ENCODE assay signal across 30 cellular contexts in the genomic region with DNA sequence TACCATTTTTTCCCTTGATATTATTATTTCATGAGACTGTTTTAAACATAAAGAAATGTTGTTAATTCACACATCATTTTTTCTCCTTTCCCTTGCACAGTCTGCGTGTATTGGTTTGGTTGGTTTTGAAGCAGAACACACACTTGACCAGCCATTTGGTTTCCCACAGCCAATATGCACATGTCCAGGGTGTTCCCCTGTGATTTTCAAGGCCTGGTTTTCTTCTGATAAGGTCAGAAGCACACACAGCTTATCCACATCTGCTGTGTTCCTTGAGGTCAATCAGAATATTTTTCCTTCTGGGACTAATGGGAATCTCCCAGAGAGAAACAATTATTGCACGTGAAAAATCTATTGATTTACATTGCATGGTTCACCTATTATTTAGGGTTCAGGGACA.
"Had no signal": no experiment of that assay in that cellular context is flagged by ENCODE, and none has a peak within 500 bp of the region (broad histone marks: within the 10 kb centered on the region; RNA-seq: fewer than 3 reads in every experiment).

No MANE protein-coding gene starts in this region.

- H3K4me1 ChIP-seq: left lung, neural progenitor cell, right atrium auricular region, right lobe of liver, tibial nerve, uterus had no signal

- H3K36me3 ChIP-seq: left lung, neural progenitor cell, neutrophil, right atrium auricular region, right lobe of liver, tibial nerve, uterus had no signal

- ATAC-seq: left colon; left lung; natural killer cell; right lobe of liver; stimulated activated memory B cell treated with anti-CD40 and anti-IgM and Interleukin-4, amounts not matched to agents 10 μg/mL and 1 μg/mL and 100 μg/mL, for 72 hours; stimulated activated naive CD8-positive, alpha-beta T cell treated with anti-CD3 and anti-CD28 coated beads, Interleukin-15, amount 100 ng/mL, for 72 hours had no signal

- H3K27ac ChIP-seq: left lung, neural progenitor cell, neutrophil, right atrium auricular region, right lobe of liver, tibial nerve, uterus had no signal

- H3K27me3 Mint-ChIP-seq: stimulated activated memory B cell treated with anti-CD40 and anti-IgM and Interleukin-4, amounts not matched to agents 10 μg/mL and 1 μg/mL and 100 μg/mL, for 72 hours; stimulated activated naive CD8-positive, alpha-beta T cell treated with anti-CD3 and anti-CD28 coated beads, Interleukin-15, amount 100 ng/mL, for 72 hours had no signal

- H3K36me3 Mint-ChIP-seq: immature natural killer cell; mesothelial cell of epicardium; naive B cell; natural killer cell; neural progenitor cell; stimulated activated memory B cell treated with anti-CD40 and anti-IgM and Interleukin-4, amounts not matched to agents 10 μg/mL and 1 μg/mL and 100 μg/mL, for 72 hours; type B pancreatic cell had no signal

- FAIRE-seq: islet of Langerhans, kidney had no signal

- H3K4me1 Mint-ChIP-seq: immature natural killer cell; mesothelial cell of epicardium; naive B cell; natural killer cell; stimulated activated memory B cell treated with anti-CD40 and anti-IgM and Interleukin-4, amounts not matched to agents 10 μg/mL and 1 μg/mL and 100 μg/mL, for 72 hours; stimulated activated naive CD8-positive, alpha-beta T cell treated with anti-CD3 and anti-CD28 coated beads, Interleukin-15, amount 100 ng/mL, for 72 hours had no signal

- H3K4me3 ChIP-seq: left lung, lung, neural progenitor cell, right atrium auricular region, right lobe of liver, smooth muscle cell, tibial nerve, uterus had no signal

- DNase-seq: hypothalamus; immature natural killer cell; kidney; left colon; left lung; mesendoderm; naive B cell; natural killer cell; nephron progenitor cell; occipital lobe; right lobe of liver; stimulated activated CD4-positive, alpha-beta T cell treated with anti-CD3 and anti-CD28 coated beads, Interleukin-1b, Interleukin-23, amount 100 ng/mL, for 48 hours; stimulated activated CD4-positive, alpha-beta T cell treated with anti-CD3 and anti-CD28 coated beads, Interleukin-2, amount 100 ng/mL, for 48 hours; stimulated activated CD4-positive, alpha-beta T cell treated with anti-CD3 and anti-CD28 coated beads, Interleukin-4, amount 100 ng/mL, for 4 hours; stimulated activated CD8-positive, alpha-beta memory T cell treated with anti-CD3 and anti-CD28 coated beads, Interleukin-4, amount 100 ng/mL, for 48 hours; stimulated activated naive CD4-positive, alpha-beta T cell treated with Interleukin-2 at 50 U/mL for 16 hours; stimulated activated naive CD8-positive, alpha-beta T cell treated with anti-CD3 and anti-CD28 coated beads, Interleukin-15, amount 100 ng/mL, for 72 hours; substantia nigra; uterus had no signal

- H3K27ac Mint-ChIP-seq: immature natural killer cell; mesothelial cell of epicardium; naive B cell; natural killer cell; nephron progenitor cell; neural progenitor cell; progenitor cell of endocrine pancreas; stimulated activated memory B cell treated with anti-CD40 and anti-IgM and Interleukin-4, amounts not matched to agents 10 μg/mL and 1 μg/mL and 100 μg/mL, for 72 hours; stimulated activated naive CD8-positive, alpha-beta T cell treated with anti-CD3 and anti-CD28 coated beads, Interleukin-15, amount 100 ng/mL, for 72 hours; type B pancreatic cell had no signal

- H3K9me3 ChIP-seq: left lung, neutrophil, right atrium auricular region, right lobe of liver, tibial nerve, uterus had no signal

- H3K9me3 Mint-ChIP-seq: mesothelial cell of epicardium; natural killer cell; nephron progenitor cell; neural progenitor cell; stimulated activated memory B cell treated with anti-CD40 and anti-IgM and Interleukin-4, amounts not matched to agents 10 μg/mL and 1 μg/mL and 100 μg/mL, for 72 hours; stimulated activated naive CD8-positive, alpha-beta T cell treated with anti-CD3 and anti-CD28 coated beads, Interleukin-15, amount 100 ng/mL, for 72 hours; type B pancreatic cell had no signal

- H3K4me3 Mint-ChIP-seq: immature natural killer cell; mesothelial cell of epicardium; naive B cell; natural killer cell; nephron progenitor cell; neural progenitor cell; stimulated activated memory B cell treated with anti-CD40 and anti-IgM and Interleukin-4, amounts not matched to agents 10 μg/mL and 1 μg/mL and 100 μg/mL, for 72 hours; stimulated activated naive CD8-positive, alpha-beta T cell treated with anti-CD3 and anti-CD28 coated beads, Interleukin-15, amount 100 ng/mL, for 72 hours; type B pancreatic cell had no signal

- H3K27me3 ChIP-seq: left lung, neural progenitor cell, neutrophil, right atrium auricular region, right lobe of liver, tibial nerve, uterus had no signal
